In the genomic region with DNA sequence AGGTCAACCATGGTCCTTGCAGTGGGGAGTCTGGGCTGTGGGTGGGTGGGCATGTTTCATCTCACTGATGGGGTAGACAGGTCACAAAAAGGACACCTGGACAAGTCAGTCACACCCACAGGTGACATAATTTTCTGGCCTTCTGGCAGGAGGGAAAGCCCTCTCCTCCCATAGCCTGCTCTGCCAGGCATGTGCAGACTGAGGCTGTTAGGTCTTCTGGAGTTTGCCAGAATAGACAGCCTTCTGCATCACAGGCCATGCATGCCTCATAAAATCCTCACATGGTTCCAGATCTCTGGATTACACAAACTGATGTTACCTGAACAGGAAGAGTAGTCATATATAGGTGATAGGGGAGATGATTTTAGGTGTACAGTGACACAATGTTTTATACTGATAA, we compare ENCODE assay signal across 20 cellular contexts. TPM values are rescaled to one million over a fixed set of nuclear protein-coding genes. Genes with fewer than 3 reads are reported as not detected.
DNase-seq lines count a peak whose midpoint lies in the region; ATAC-seq and TF ChIP-seq lines count a peak whose summit lies in the region.
"Had no signal": no experiment of that assay in that cellular context is flagged by ENCODE, and none has a peak within 500 bp of the region (broad histone marks: within the 10 kb centered on the region; RNA-seq: fewer than 3 reads in every experiment).

No MANE protein-coding gene starts in this region.

- no peaks in the 10 kb centered on the region for H3K36me3 ChIP-seq in prostate gland
- H3K36me3 ChIP-seq: adrenal gland, heart left ventricle, MG63 had no signal

- no peak for TF ChIP-seq POLR2A in prostate gland (IDR thresholded peaks at IDR 0.05)

- peaks cover 40% of the 10 kb centered on the region for H3K4me1 Mint-ChIP-seq in nephron
- peaks cover 31% of the 10 kb centered on the region for H3K4me1 Mint-ChIP-seq in activated CD4-positive, alpha-beta T cell treated with anti-CD3 and anti-CD28 coated beads, Interleukin-2, amount 10 ng/mL, durations not matched to agents 7 days and 5 days

- no peaks in the 10 kb centered on the region for H3K36me3 Mint-ChIP-seq in nephron (ENCODE audit: low read depth)
- peaks cover 10% of the 10 kb centered on the region for H3K36me3 Mint-ChIP-seq in activated CD4-positive, alpha-beta T cell treated with anti-CD3 and anti-CD28 coated beads, Interleukin-2, amount 10 ng/mL, durations not matched to agents 7 days and 5 days (ENCODE audit: low read depth)
- H3K36me3 Mint-ChIP-seq: WTC11 had no signal

- no peaks in the 10 kb centered on the region for H3K9me3 Mint-ChIP-seq in nephron
- no peaks in the 10 kb centered on the region for H3K9me3 Mint-ChIP-seq in activated CD4-positive, alpha-beta T cell treated with anti-CD3 and anti-CD28 coated beads, Interleukin-2, amount 10 ng/mL, durations not matched to agents 7 days and 5 days
- H3K9me3 Mint-ChIP-seq: activated T-helper 2 cell treated with anti-CD3 and anti-CD28 coated beads, Interferon-gamma antibody, Interleukin-2, Interleukin-4, amounts not matched to agents 10 μg/mL and 5 μg/mL and 100 μg/mL, durations not matched to agents 14 hours and 24 hours and 36 hours; WTC11 had no signal

- H3K27ac Mint-ChIP-seq in nephron = peak overlapping the region in 2 of 3 experiments; percentile 23 to 59
- H3K27ac Mint-ChIP-seq in activated CD4-positive, alpha-beta T cell treated with anti-CD3 and anti-CD28 coated beads, Interleukin-2, amount 10 ng/mL, durations not matched to agents 7 days and 5 days = no peak overlapping the region
- H3K27ac Mint-ChIP-seq: activated T-helper 2 cell treated with anti-CD3 and anti-CD28 coated beads, Interferon-gamma antibody, Interleukin-2, Interleukin-4, amounts not matched to agents 10 μg/mL and 5 μg/mL and 100 μg/mL, durations not matched to agents 14 hours and 24 hours and 36 hours; WTC11 had no signal

- H3K4me1 ChIP-seq in prostate gland (replicated peaks) = peaks cover 13% of the 10 kb centered on the region

- H3K4me3 ChIP-seq in prostate gland = no peak overlapping the region
- H3K4me3 ChIP-seq: adrenal gland, heart left ventricle, MG63 had no signal

- CTCF ChIA-PET in activated CD4-positive, alpha-beta T cell treated with anti-CD3 and anti-CD28 coated beads, Interleukin-2, amount 10 ng/mL, durations not matched to agents 7 days and 5 days (lab: Charles Lee) = no interaction called here

- TF ChIP-seq CTCF in C4-2B (conservative IDR thresholded peaks at IDR 0.05) = no peak
- TF ChIP-seq CTCF in nephron (IDR thresholded peaks at IDR 0.05; ENCODE audit: unreplicated experiment in 3 of 3) = no peak
- no peak for TF ChIP-seq CTCF in prostate gland (IDR thresholded peaks at IDR 0.05)

- ATAC-seq in esophagus mucosa = peak; percentile 22
- ATAC-seq: WTC11 had no signal

- POLR2A ChIA-PET in activated CD4-positive, alpha-beta T cell treated with anti-CD3 and anti-CD28 coated beads, Interleukin-2, amount 10 ng/mL, durations not matched to agents 7 days and 5 days (lab: Charles Lee) = no interaction called here

- no peaks in the 10 kb centered on the region for H3K27me3 Mint-ChIP-seq in nephron (ENCODE audit: low read depth)
- H3K27me3 Mint-ChIP-seq in activated CD4-positive, alpha-beta T cell treated with anti-CD3 and anti-CD28 coated beads, Interleukin-2, amount 10 ng/mL, durations not matched to agents 7 days and 5 days = no peaks in the 10 kb centered on the region

- H3K27ac ChIP-seq in C4-2B (peak overlapping the region; percentile 84; the same call in 1 of the 2 replicates), prostate gland (no peak overlapping the region)
- H3K27ac ChIP-seq: adrenal gland had no signal

- no peaks in the 10 kb centered on the region for H3K9me3 ChIP-seq in prostate gland
- H3K9me3 ChIP-seq: adrenal gland, MG63 had no signal

- peak; percentile 47 for DNase-seq in NCI-H69 (lab: John Stamatoyannopoulos, UW)
- no peak for DNase-seq in activated CD4-positive, alpha-beta T cell treated with anti-CD3 and anti-CD28 coated beads, Interleukin-2, amount 10 ng/mL, durations not matched to agents 7 days and 5 days
- DNase-seq in GM03348 (ENCODE audit: low spot score) = no peak
- no peak for DNase-seq in prostate gland (ENCODE audit: low spot score)
- no peak for DNase-seq in epidermal melanocyte (ENCODE audit: insufficient read length, low spot score)
- DNase-seq: adrenal gland; GDM1; heart left ventricle; islet precursor cell; MG63; midbrain; NCI-H2029 treated with DMSO at 0.1 percent for 48 hours; NCI-H524 treated with DMSO at 0.1 percent for 48 hours; stimulated activated CD4-positive, alpha-beta T cell treated with anti-CD3 and anti-CD28 coated beads, Interleukin-4, amount 100 ng/mL, for 4 hours had no signal

- no peaks in the 10 kb centered on the region for H3K27me3 ChIP-seq in prostate gland (replicated peaks; ENCODE audit: insufficient read depth)
- H3K27me3 ChIP-seq: adrenal gland, heart left ventricle, MG63 had no signal

- H3K4me3 Mint-ChIP-seq in nephron = no peak overlapping the region
- H3K4me3 Mint-ChIP-seq in activated CD4-positive, alpha-beta T cell treated with anti-CD3 and anti-CD28 coated beads, Interleukin-2, amount 10 ng/mL, durations not matched to agents 7 days and 5 days = no peak overlapping the region
- H3K4me3 Mint-ChIP-seq: T-helper 1 cell treated with Interleukin-12 subunit alpha and Interleukin-12 subunit beta and Interleukin-4 antibody, amounts not matched to agents 30 μg/mL and 1 μg/mL, for 36 hours; WTC11 had no signal

- intact Hi-C loops in prostate gland (cut with DNase I) = no loop called here

RNA-seq across cellular contexts. Expression of gene ARHGAP26, which starts 49.1 kb away (rescaled TPM):
- total RNA-seq in esophagus mucosa = 7.1 TPM
- 10 to 100 TPM; 21.0 to 21.5 TPM for total RNA-seq in activated CD4-positive, alpha-beta T cell treated with anti-CD3 and anti-CD28 coated beads, Interleukin-2, amount 10 ng/mL, durations not matched to agents 7 days and 5 days
- total RNA-seq in prostate gland = 10 to 100 TPM; 11.7 to 39.8 TPM
